10 cellular contexts compared by ENCODE assay signal in the genomic region with DNA sequence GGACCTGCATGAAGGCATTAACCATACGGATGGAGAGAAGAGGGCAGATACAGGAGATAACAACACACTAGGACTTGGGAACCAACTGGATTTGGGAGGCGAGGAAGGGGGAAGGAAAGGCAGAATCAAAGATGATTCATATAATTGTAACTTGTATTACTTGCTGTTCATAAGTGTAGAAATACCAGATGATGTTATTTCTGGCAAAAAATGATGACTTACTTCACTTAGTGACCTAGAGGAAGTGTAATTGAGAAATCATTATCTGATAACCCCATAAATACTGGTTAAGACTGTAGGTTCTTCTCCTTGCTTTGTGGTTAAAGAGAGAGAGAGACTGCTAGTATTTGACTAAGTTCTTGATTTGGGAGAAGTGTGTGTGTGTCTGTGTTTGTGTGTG. TPM values are rescaled to one million over a fixed set of nuclear protein-coding genes. Genes with fewer than 3 reads are reported as not detected.
DNase-seq lines count a peak whose midpoint lies in the region; ATAC-seq and TF ChIP-seq lines count a peak whose summit lies in the region.
"Had no signal": no experiment of that assay in that cellular context is flagged by ENCODE, and none has a peak within 500 bp of the region (broad histone marks: within the 10 kb centered on the region; RNA-seq: fewer than 3 reads in every experiment).

No MANE protein-coding gene starts in this region.

- no peaks in the 10 kb centered on the region for H3K9me2 ChIP-seq in PC-9 (ENCODE audit: insufficient read depth)

- peaks cover 34 to 54% of the 10 kb centered on the region in 2 donors for H3K4me1 Mint-ChIP-seq in effector memory CD8-positive, alpha-beta T cell (ENCODE audit: low read depth in 2 of 2)

- no peak overlapping the region; the same call in 1 of the 2 replicates for H2AFZ ChIP-seq in PC-9

- ATAC-seq in effector memory CD8-positive, alpha-beta T cell (replicated peaks) = no peak
- peak in 3 of 4 donors; percentile 40 to 48 (median 42) for ATAC-seq in psoas muscle
- no peak for ATAC-seq in GM19328 (IDR thresholded peaks at IDR 0.05; ENCODE audit: unreplicated experiment)
- no peak for ATAC-seq in HG02759 (IDR thresholded peaks at IDR 0.05; ENCODE audit: unreplicated experiment)

- peak overlapping the region; percentile 17 to 54 for H3K4me3 Mint-ChIP-seq in effector memory CD8-positive, alpha-beta T cell

- H3F3A ChIP-seq in PC-9 (ENCODE audit: insufficient read depth, low read depth) = peaks cover 10% of the 10 kb centered on the region

- no TSS peak for BruUV-seq in PC-9 (replicated peaks; lab: Mats Ljungman, UMichigan)

- WGBS in psoas muscle, 3 donors = 61 to 70% (median 69%) methylated on average over 2 of the region's 2 CpGs

- POLR2A ChIA-PET in PC-9 (lab: Charles Lee; ENCODE audit: unreplicated experiment) = no interaction called here

- peaks cover 0 to 2% of the 10 kb centered on the region in 2 donors for H3K9me3 Mint-ChIP-seq in effector memory CD8-positive, alpha-beta T cell

- no peaks in the 10 kb centered on the region for H3K27me3 ChIP-seq in PC-9 (ENCODE audit: insufficient read depth, low read depth)
- H3K27me3 ChIP-seq in psoas muscle (ENCODE audit: insufficient read depth in 3 of 3, low read length in 2 of 3) = no peaks in the 10 kb centered on the region

- H3K27me3 Mint-ChIP-seq in effector memory CD8-positive, alpha-beta T cell = no peaks in the 10 kb centered on the region

- H3K27ac ChIP-seq in PC-9 = 0 out of 2 replicates have a peak overlapping the region, but pooled peaks have one; percentile 18
- no peak overlapping the region for H3K27ac ChIP-seq in psoas muscle

- H3K36me3 Mint-ChIP-seq in effector memory CD8-positive, alpha-beta T cell (ENCODE audit: insufficient read depth) = no peaks in the 10 kb centered on the region

- DNase-seq in GM04503 (ENCODE audit: low read depth) = peak; percentile 80
- peak in 1 of 2 experiments; percentile 90 for DNase-seq in PC-9
- DNase-seq in effector memory CD8-positive, alpha-beta T cell = no peak
- no peak for DNase-seq in psoas muscle
- DNase-seq in kidney tubule cell (ENCODE audit: low spot score) = no peak
- DNase-seq in activated CD4-positive, alpha-beta T cell treated with anti-CD3 and anti-CD28 coated beads for 48 hours = no peak
- DNase-seq: cortex of kidney, NCI-H524 treated with DMSO at 0.1 percent for 48 hours had no signal

- peak overlapping the region; percentile 49 for H3K4me2 ChIP-seq in PC-9

- H3K36me3 ChIP-seq in PC-9 (ENCODE audit: low read depth) (no peaks in the 10 kb centered on the region), psoas muscle (ENCODE audit: insufficient read depth in 1 of 2, low read depth in 1 of 2) (no peaks in the 10 kb centered on the region)

- peak overlapping the region; percentile 55 to 70 for H3K27ac Mint-ChIP-seq in effector memory CD8-positive, alpha-beta T cell

- intact Hi-C loops in PC-9 (cut with micrococcal nuclease; ENCODE audit: unreplicated experiment) (no loop called here), psoas muscle (cut with DNase I) (loop anchor here in 1 of 2 donors (2.0 to 5.0 kb wide), 2 partner anchors 94 to 151 kb away; no protein-coding TSS in a partner anchor)

- CTCF ChIA-PET in PC-9 (lab: Charles Lee) = no interaction called here

- TF ChIP-seq CTCF in PC-9 (conservative IDR thresholded peaks at IDR 0.05) (no peak), psoas muscle (IDR thresholded peaks at IDR 0.05) (no peak)

- H3K4me1 ChIP-seq in PC-9 (replicated peaks; ENCODE audit: insufficient read depth) (peaks cover 30% of the 10 kb centered on the region), psoas muscle (no peaks in the 10 kb centered on the region)

- no peaks in the 10 kb centered on the region for H4K20me1 ChIP-seq in PC-9 (ENCODE audit: insufficient read depth)

- H3K4me3 ChIP-seq in PC-9 (no peak overlapping the region), psoas muscle (no peak overlapping the region)

- H3K79me2 ChIP-seq in PC-9 (ENCODE audit: low read depth) = no peaks in the 10 kb centered on the region

- H3K9me3 ChIP-seq in PC-9 (ENCODE audit: insufficient read depth, low read depth) = no peaks in the 10 kb centered on the region
- H3K9me3 ChIP-seq in psoas muscle = no peaks in the 10 kb centered on the region

RNA-seq across cellular contexts. Expression of gene GK5, which starts 50.5 kb away (rescaled TPM):
- 28.9 and 30.0 TPM in 2 replicates for total RNA-seq in PC-9 (2021)
- 1 to 10 TPM; 4.5 to 7.0 (median 6.4) TPM for total RNA-seq in psoas muscle
- 1 to 10 TPM; 2.5 to 6.8 (median 4.3) TPM for polyA plus RNA-seq in psoas muscle

Comparison
In these comparisons a context has a peak if more than half of its experiments do, and no peak if none do; other contexts are left out.
1. ATAC-seq: peak in psoas muscle (3 of 4); none in effector memory CD8-positive, alpha-beta T cell (single experiment), GM19328 (single experiment) and HG02759 (single experiment).